ENCODE assay signal across 8 cellular contexts in genomic region chr9:132235894-132236661, GRCh38.
DNase-seq lines count a peak whose midpoint lies in the region; ATAC-seq and TF ChIP-seq lines count a peak whose summit lies in the region.

No MANE protein-coding gene starts in this region.

- no peak overlapping the region for H3K4me3 ChIP-seq in vagina

- H3K9me3 ChIP-seq in vagina = no peaks in the 10 kb centered on the region

- H3K4me1 ChIP-seq in vagina = peaks cover 7% of the 10 kb centered on the region

- no peak for ATAC-seq in HG03095 (IDR thresholded peaks at IDR 0.05; ENCODE audit: unreplicated experiment)

- no peak overlapping the region for H3K27ac ChIP-seq in vagina

- DNase-seq in DMS79 (lab: John Stamatoyannopoulos, UW) = peak; percentile 37
- DNase-seq in LoVo (ENCODE audit: low spot score) = peak; percentile 58
- DNase-seq in SHP77 treated with DMSO at 0.1 percent for 48 hours (lab: John Stamatoyannopoulos, UW) = peak; percentile 48
- DNase-seq in activated naive CD4-positive, alpha-beta T cell (lab: John Stamatoyannopoulos, UW) = peak; percentile 57 to 79 (median 75)
- peak; percentile 71 for DNase-seq in glomerular visceral epithelial cell (ENCODE audit: extremely low spot score)
- DNase-seq in pons (ENCODE audit: low spot score) = peak; percentile 75
- no peak for DNase-seq in vagina (ENCODE audit: extremely low spot score in 2 of 2)

- intact Hi-C loops in vagina (cut with DNase I) = no loop called here

- H3K27me3 ChIP-seq in vagina = no peaks in the 10 kb centered on the region

- TF ChIP-seq CTCF in vagina (IDR thresholded peaks at IDR 0.05) = peak; percentile 60 to 90 (median 66)

- TF ChIP-seq POLR2A in vagina (IDR thresholded peaks at IDR 0.05) = no peak

- no peaks in the 10 kb centered on the region for H3K36me3 ChIP-seq in vagina

Comparison
In these comparisons a context has a peak if more than half of its experiments do, and no peak if none do; other contexts are left out.
1. DNase-seq: peak in DMS79 (single experiment), LoVo (single experiment), SHP77 treated with DMSO at 0.1 percent for 48 hours (single experiment), activated naive CD4-positive, alpha-beta T cell (4 of 4), glomerular visceral epithelial cell (single experiment) and pons (single experiment); none in vagina (0 of 2).